Comparison of ENCODE assay signal across 25 cellular contexts in genomic region chr1:18064564-18064963, GRCh38. TPM values are rescaled to one million over a fixed set of nuclear protein-coding genes. Genes with fewer than 3 reads are reported as not detected.
"Had no signal": no experiment of that assay in that cellular context is flagged by ENCODE, and none has a peak within 500 bp of the region (broad histone marks: within the 10 kb centered on the region; RNA-seq: fewer than 3 reads in every experiment).

No MANE protein-coding gene starts in this region.

- H3K27ac ChIP-seq: brain microvascular endothelial cell, cardiac muscle cell, Peyer's patch, RWPE1, SJCRH30 had no signal

- H3K36me3 ChIP-seq: brain microvascular endothelial cell, cardiac muscle cell, Peyer's patch, SJCRH30 had no signal

- H3K9me3 ChIP-seq: Peyer's patch, SJCRH30 had no signal

- H3K4me1 ChIP-seq: Peyer's patch, SJCRH30 had no signal

- H3K27me3 ChIP-seq: brain microvascular endothelial cell, Peyer's patch, SJCRH30 had no signal

- FAIRE-seq: astrocyte had no signal

- H3K4me3 ChIP-seq: cardiac muscle cell, Peyer's patch, SJCRH30 had no signal

- ATAC-seq: activated CD8-positive, alpha-beta memory T cell treated with anti-CD3 and anti-CD28 coated beads, Interleukin-2, amount 10 ng/mL, durations not matched to agents 7 days and 5 days had no signal

- DNase-seq: activated B cell treated with CpG ODN at 0.5 μM for 24 hours; activated CD4-positive, alpha-beta T cell treated with anti-CD3 and anti-CD28 coated beads for 1 hour; activated CD4-positive, alpha-beta T cell treated with anti-CD3 and anti-CD28 coated beads, Interleukin-2, amount 10 ng/mL, durations not matched to agents 24 days and 14 days; activated CD4-positive, alpha-beta T cell treated with anti-CD3 and anti-CD28 coated beads, Interleukin-2, amount 50 U/mL, for 48 hours; activated CD8-positive, alpha-beta memory T cell treated with anti-CD3 and anti-CD28 coated beads, Interleukin-2, amount 10 ng/mL, durations not matched to agents 7 days and 5 days; activated effector memory CD4-positive, alpha-beta T cell treated with Interleukin-2 at 50 U/mL for 16 hours; activated naive CD4-positive, alpha-beta T cell; activated T-cell treated with anti-CD3 and anti-CD28 coated beads, Interleukin-2, amount 50 U/mL, for 24 hours; amniotic stem cell; brain microvascular endothelial cell; Kasumi-1; KBM-7; NCI-H1105 treated with DMSO at 0.1 percent for 48 hours; NCI-H1436 treated with DMSO at 0.1 percent for 48 hours; NCI-H187; NCI-H2081; NCI-H446; NCI-H524; Peyer's patch; Right ventricle myocardium superior; SJCRH30 had no signal

RNA-seq across cellular contexts. Expression of gene IGSF21, which starts 43.0 kb away (rescaled TPM):
- total RNA-seq: activated B cell treated with CpG ODN at 0.5 μM for 24 hours; activated CD4-positive, alpha-beta T cell treated with anti-CD3 and anti-CD28 coated beads, Interleukin-2, amount 10 ng/mL, durations not matched to agents 24 days and 14 days; activated CD8-positive, alpha-beta memory T cell treated with anti-CD3 and anti-CD28 coated beads, Interleukin-2, amount 10 ng/mL, durations not matched to agents 7 days and 5 days; activated T-helper 1 cell treated with anti-CD3 and anti-CD28 coated beads, Interleukin-12 subunit alpha, Interleukin-12 subunit beta, Interleukin-2, Interleukin-4 antibody, amounts not matched to agents 30 ng/mL and 10 ng/mL and 1 ng/mL, durations not matched to agents 14 hours and 24 hours and 36 hours; astrocyte; Peyer's patch; SJCRH30 had no signal
- polyA plus RNA-seq: cardiac muscle cell had no signal
